ENCODE assay signal across 17 cellular contexts in the genomic region with DNA sequence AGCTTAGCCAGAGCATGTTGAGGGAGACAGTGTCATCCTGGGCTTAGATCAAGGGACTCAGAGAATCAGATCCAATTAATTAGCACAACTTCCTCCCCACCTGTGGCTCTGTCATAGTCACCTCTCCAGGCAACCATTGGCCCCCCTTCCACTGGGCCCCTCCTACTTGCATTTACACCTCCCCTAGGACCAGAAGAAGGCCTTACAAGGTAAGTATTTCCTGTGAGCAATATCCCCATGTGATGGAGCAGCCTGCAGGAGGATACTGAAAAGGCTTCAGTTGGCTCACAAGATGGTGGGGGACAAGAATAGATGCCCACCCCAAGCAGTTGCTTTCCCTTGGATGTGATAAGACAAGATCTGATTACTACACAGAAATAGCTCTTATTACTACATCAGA.
DNase-seq lines count a peak whose midpoint lies in the region; ATAC-seq, FAIRE-seq and TF ChIP-seq lines count a peak whose summit lies in the region.
"Had no signal": no experiment of that assay in that cellular context is flagged by ENCODE, and none has a peak within 500 bp of the region (broad histone marks: within the 10 kb centered on the region; RNA-seq: fewer than 3 reads in every experiment).

No MANE protein-coding gene starts in this region.

- H3K36me3 ChIP-seq in CD8-positive, alpha-beta T cell (ENCODE audit: insufficient read depth, low read length): no peaks in the 10 kb centered on the region
- no peaks in the 10 kb centered on the region for H3K36me3 ChIP-seq in H1 (ENCODE audit: control insufficient read depth in 2 of 4, insufficient read depth in 4 of 4, low read length in 3 of 4)
- H3K36me3 ChIP-seq in naive thymus-derived CD4-positive, alpha-beta T cell (ENCODE audit: control insufficient read depth in 2 of 3, insufficient read depth in 3 of 3, low read length in 3 of 3): no peaks in the 10 kb centered on the region
- H3K36me3 ChIP-seq: SJSA1 had no signal

- H3K23ac ChIP-seq in H1 (ENCODE audit: insufficient read length): no peak overlapping the region

- no peak for TF ChIP-seq EP300 in H1 (IDR thresholded peaks at IDR 0.05; ENCODE audit: borderline replicate concordance in 1 of 2, low read depth in 2 of 2, low read length in 2 of 2)

- H3K27ac Mint-ChIP-seq in CD8-positive, alpha-beta T cell: no peak overlapping the region
- no peak overlapping the region for H3K27ac Mint-ChIP-seq in naive thymus-derived CD4-positive, alpha-beta T cell

- H4K5ac ChIP-seq in H1 (ENCODE audit: insufficient read length, low read depth, low read length): no peak overlapping the region

- H3K4me1 ChIP-seq in CD8-positive, alpha-beta T cell (ENCODE audit: insufficient read depth, low read length): no peaks in the 10 kb centered on the region
- no peaks in the 10 kb centered on the region for H3K4me1 ChIP-seq in H1 (replicated peaks in 1 of 4; ENCODE audit: control insufficient read depth in 3 of 4, insufficient read depth in 4 of 4, low read length in 3 of 4)
- H3K4me1 ChIP-seq in naive thymus-derived CD4-positive, alpha-beta T cell (ENCODE audit: control insufficient read depth in 2 of 2, insufficient read depth in 2 of 2, low read length in 2 of 2): no peaks in the 10 kb centered on the region
- H3K4me1 ChIP-seq: SJSA1 had no signal

- H3K27me3 Mint-ChIP-seq in CD8-positive, alpha-beta T cell (ENCODE audit: low read depth): peaks cover under 1% of the 10 kb centered on the region
- peaks cover 0 to 8% (median 0%) of the 10 kb centered on the region in 5 donors for H3K27me3 Mint-ChIP-seq in naive thymus-derived CD4-positive, alpha-beta T cell

- no peaks in the 10 kb centered on the region for H3K23me2 ChIP-seq in H1 (ENCODE audit: low read depth, low read length)

- H3K4ac ChIP-seq in H1 (replicated peaks; ENCODE audit: insufficient read length, low read depth, low read length): no peak overlapping the region

- ATAC-seq in CD8-positive, alpha-beta T cell: peak; percentile 55
- no peak for ATAC-seq in naive thymus-derived CD4-positive, alpha-beta T cell
- no peak for ATAC-seq in HG02885 (IDR thresholded peaks at IDR 0.05; ENCODE audit: poor library complexity, unreplicated experiment)

- H2BK5ac ChIP-seq in H1 (ENCODE audit: low read depth, low read length): no peak overlapping the region

- no peak for TF ChIP-seq POLR2A in H1 (IDR thresholded peaks at IDR 0.05; ENCODE audit: control extremely low read depth in 1 of 2, low read depth in 2 of 2, low read length in 2 of 2)

- no peaks in the 10 kb centered on the region for H3K36me3 Mint-ChIP-seq in CD8-positive, alpha-beta T cell
- H3K36me3 Mint-ChIP-seq in naive thymus-derived CD4-positive, alpha-beta T cell: no peaks in the 10 kb centered on the region
- H3K36me3 Mint-ChIP-seq: CD4-positive, CD25-positive, alpha-beta regulatory T cell had no signal

- no peaks in the 10 kb centered on the region for H3K9me3 ChIP-seq in CD8-positive, alpha-beta T cell (ENCODE audit: low read length)
- H3K9me3 ChIP-seq in H1 (ENCODE audit: insufficient read depth in 2 of 2, low read depth in 1 of 2, low read length in 1 of 2): no peaks in the 10 kb centered on the region
- no peaks in the 10 kb centered on the region for H3K9me3 ChIP-seq in naive thymus-derived CD4-positive, alpha-beta T cell (ENCODE audit: control insufficient read depth in 2 of 3, low read length in 3 of 3)
- H3K9me3 ChIP-seq: SJSA1 had no signal

- DNase-seq in NCI-H82 (lab: John Stamatoyannopoulos, UW): peak; percentile 41
- no peak for DNase-seq in NCI-H82 treated with DMSO at 0.1 percent for 48 hours (lab: John Stamatoyannopoulos, UW; ENCODE audit: unreplicated experiment)
- DNase-seq in CD8-positive, alpha-beta T cell: no peak
- peak; percentile 22 for DNase-seq in NCI-H1436 treated with DMSO at 0.1 percent for 48 hours (lab: John Stamatoyannopoulos, UW)
- DNase-seq in H1 (ENCODE audit: low read depth in 1 of 2, low spot score in 2 of 2): no peak
- DNase-seq in HTR-8/SVneo (ENCODE audit: insufficient read length, low spot score): no peak
- no peak for DNase-seq in naive thymus-derived CD4-positive, alpha-beta T cell
- DNase-seq: IMR-90, MV-4-11, NCI-H146, NCI-H2171, NCI-H510A treated with DMSO at 0.1 percent for 48 hours had no signal

- CTCF ChIA-PET in CD8-positive, alpha-beta T cell (lab: Charles Lee): no interaction called here
- CTCF ChIA-PET in H1 (lab: Charles Lee; ENCODE audit: partially characterized antibody): no interaction called here
- CTCF ChIA-PET in naive thymus-derived CD4-positive, alpha-beta T cell (lab: Charles Lee): no interaction called here

- no peak overlapping the region for H3K4me3 ChIP-seq in CD8-positive, alpha-beta T cell (ENCODE audit: low read depth, low read length)
- no peak overlapping the region for H3K4me3 ChIP-seq in H1 (ENCODE audit: extremely low read depth in 1 of 4, insufficient read depth in 2 of 4, low read depth in 3 of 4, low read length in 4 of 4)
- H3K4me3 ChIP-seq in naive thymus-derived CD4-positive, alpha-beta T cell (ENCODE audit: low read length): no peak overlapping the region
- H3K4me3 ChIP-seq: SJSA1 had no signal

- H3K9ac ChIP-seq in H1 (replicated peaks in 1 of 4; ENCODE audit: extremely low read depth in 1 of 4, low read depth in 3 of 4, low read length in 3 of 4): no peak overlapping the region

- no peak overlapping the region for H2BK12ac ChIP-seq in H1 (ENCODE audit: low read depth, low read length)

- POLR2A ChIA-PET in CD8-positive, alpha-beta T cell (lab: Charles Lee): interaction anchor here (1.1 kb wide), 1 partner anchor 9 kb away, joined by 3 read pairs; no protein-coding TSS in a partner anchor
- POLR2A ChIA-PET in H1 (lab: Charles Lee; ENCODE audit: partially characterized antibody): no interaction called here
- POLR2A ChIA-PET in naive thymus-derived CD4-positive, alpha-beta T cell (lab: Charles Lee): no interaction called here

- FAIRE-seq in H1 (lab: Jason Lieb, UNC) (no peak), HTR-8/SVneo (lab: Jason Lieb, UNC) (no peak)
- FAIRE-seq: H54 had no signal

- H3K9me3 Mint-ChIP-seq in CD8-positive, alpha-beta T cell: no peaks in the 10 kb centered on the region
- H3K9me3 Mint-ChIP-seq in naive thymus-derived CD4-positive, alpha-beta T cell: no peaks in the 10 kb centered on the region

- H2AFZ ChIP-seq in H1 (ENCODE audit: low read length): no peak overlapping the region

- H3K79me1 ChIP-seq in H1 (ENCODE audit: low read depth, low read length): no peaks in the 10 kb centered on the region

- no peak overlapping the region for H3K56ac ChIP-seq in H1 (replicated peaks; ENCODE audit: insufficient read length, low read depth, low read length)

- no peak overlapping the region for H2AK5ac ChIP-seq in H1 (ENCODE audit: low read depth, low read length)

- no peak overlapping the region for H2BK120ac ChIP-seq in H1 (replicated peaks; ENCODE audit: low read depth, low read length)

- H3K14ac ChIP-seq in H1 (ENCODE audit: insufficient read length): no peak overlapping the region

- H4K91ac ChIP-seq in H1 (replicated peaks; ENCODE audit: insufficient read length, low read length): no peak overlapping the region

- H4K8ac ChIP-seq in H1 (ENCODE audit: extremely low read depth, insufficient read depth, low read length): no peak overlapping the region

- H3K27ac ChIP-seq in CD8-positive, alpha-beta T cell (ENCODE audit: low read depth, low read length): no peak overlapping the region
- no peak overlapping the region for H3K27ac ChIP-seq in H1 (ENCODE audit: low read depth, low read length)
- H3K27ac ChIP-seq in naive thymus-derived CD4-positive, alpha-beta T cell (ENCODE audit: low read depth, low read length): no peak overlapping the region
- H3K27ac ChIP-seq: RWPE1, SJSA1 had no signal

- intact Hi-C loops in CD8-positive, alpha-beta T cell (cut with DNase I, micrococcal nuclease): no loop called here
- intact Hi-C loops in naive thymus-derived CD4-positive, alpha-beta T cell (cut with micrococcal nuclease): no loop called here

- H3K4me3 Mint-ChIP-seq in CD8-positive, alpha-beta T cell: no peak overlapping the region
- H3K4me3 Mint-ChIP-seq in naive thymus-derived CD4-positive, alpha-beta T cell: no peak overlapping the region
- H3K4me3 Mint-ChIP-seq: CD4-positive, CD25-positive, alpha-beta regulatory T cell had no signal

- no peaks in the 10 kb centered on the region for H3K4me1 Mint-ChIP-seq in CD8-positive, alpha-beta T cell (ENCODE audit: low read depth)
- H3K4me1 Mint-ChIP-seq in naive thymus-derived CD4-positive, alpha-beta T cell: peaks cover 0 to 5% (median 0%) of the 10 kb centered on the region in 7 donors

- no peak for TF ChIP-seq RAD21 in H1 (IDR thresholded peaks at IDR 0.05 in 1 of 2, conservative IDR thresholded peaks at IDR 0.05 in 1 of 2; ENCODE audit: low read depth in 2 of 2, low read length in 2 of 2)

- no peak overlapping the region for H3K18ac ChIP-seq in H1 (ENCODE audit: extremely low read depth, low read length)

- no peak overlapping the region for H3K4me2 ChIP-seq in H1 (ENCODE audit: insufficient read depth in 1 of 2, low read depth in 2 of 2, low read length in 2 of 2)

- no peaks in the 10 kb centered on the region for H4K20me1 ChIP-seq in H1 (replicated peaks in 1 of 2; ENCODE audit: control insufficient read depth in 1 of 2, insufficient read depth in 2 of 2, low read length in 2 of 2)

- no peak for TF ChIP-seq CTCF in CD8-positive, alpha-beta T cell (IDR thresholded peaks at IDR 0.05)
- TF ChIP-seq CTCF in H1 (IDR thresholded peaks at IDR 0.05; ENCODE audit: control extremely low read depth in 1 of 3, insufficient read depth in 1 of 3, low read depth in 1 of 3, low read length in 3 of 3): no peak

- H3K79me2 ChIP-seq in H1 (ENCODE audit: control insufficient read depth in 1 of 2, insufficient read depth in 2 of 2, low read length in 2 of 2): no peaks in the 10 kb centered on the region

- H2BK15ac ChIP-seq in H1 (ENCODE audit: low read length): no peak overlapping the region

- no peaks in the 10 kb centered on the region for H3K27me3 ChIP-seq in CD8-positive, alpha-beta T cell (ENCODE audit: insufficient read depth, low read length)
- H3K27me3 ChIP-seq in H1 (replicated peaks in 1 of 4; ENCODE audit: control insufficient read depth in 3 of 4, extremely low read depth in 1 of 4, insufficient read depth in 3 of 4, low read length in 3 of 4): no peaks in the 10 kb centered on the region
- no peaks in the 10 kb centered on the region for H3K27me3 ChIP-seq in naive thymus-derived CD4-positive, alpha-beta T cell (ENCODE audit: control insufficient read depth in 2 of 2, insufficient read depth in 2 of 2, low read length in 2 of 2)
- H3K27me3 ChIP-seq: SJSA1 had no signal

- no peak overlapping the region for H2BK20ac ChIP-seq in H1 (ENCODE audit: low read length)

TF ChIP-seq in H1, 55 proteins besides CTCF, POLR2A, EP300 and RAD21 (continues in another document):
- TF ChIP-seq BCL11A (IDR thresholded peaks at IDR 0.05; ENCODE audit: low read depth in 2 of 2, low read length in 2 of 2): no peak
- TF ChIP-seq, protein P1, sequence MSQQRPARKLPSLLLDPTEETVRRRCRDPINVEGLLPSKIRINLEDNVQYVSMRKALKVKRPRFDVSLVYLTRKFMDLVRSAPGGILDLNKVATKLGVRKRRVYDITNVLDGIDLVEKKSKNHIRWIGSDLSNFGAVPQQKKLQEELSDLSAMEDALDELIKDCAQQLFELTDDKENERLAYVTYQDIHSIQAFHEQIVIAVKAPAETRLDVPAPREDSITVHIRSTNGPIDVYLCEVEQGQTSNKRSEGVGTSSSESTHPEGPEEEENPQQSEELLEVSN (IDR thresholded peaks at IDR 0.05): no peak
- peak; percentile 74 for TF ChIP-seq SRF (IDR thresholded peaks at IDR 0.05; ENCODE audit: low read depth, low read length)

Comparison
In these comparisons a context has a peak if more than half of its experiments do, and no peak if none do; other contexts are left out.
1. DNase-seq: peak in NCI-H82 (single experiment) and NCI-H1436 treated with DMSO at 0.1 percent for 48 hours (single experiment); none in NCI-H82 treated with DMSO at 0.1 percent for 48 hours (single experiment), CD8-positive, alpha-beta T cell (0 of 7), H1 (0 of 2), HTR-8/SVneo (single experiment) and naive thymus-derived CD4-positive, alpha-beta T cell (0 of 9).